Comparison of ENCODE assay signal across 37 cellular contexts in genomic region chr12:118013283-118013682, GRCh38. TPM values are rescaled to one million over a fixed set of nuclear protein-coding genes. Genes with fewer than 3 reads are reported as not detected.
"Had no signal": no experiment of that assay in that cellular context is flagged by ENCODE, and none has a peak within 500 bp of the region (broad histone marks: within the 10 kb centered on the region; RNA-seq: fewer than 3 reads in every experiment).

No MANE protein-coding gene starts in this region.

- H3K27ac ChIP-seq: ascending aorta, breast epithelium, epithelial cell of prostate, esophagus squamous epithelium, foreskin keratinocyte, gastrocnemius medialis, heart left ventricle, WERI-Rb-1 had no signal

- H3K9me3 ChIP-seq: ascending aorta, breast epithelium, esophagus squamous epithelium, gastrocnemius medialis, heart left ventricle had no signal

- H3K4me3 ChIP-seq: ascending aorta, breast epithelium, esophagus squamous epithelium, gastrocnemius medialis, heart left ventricle had no signal

- H3K36me3 Mint-ChIP-seq: activated CD8-positive, alpha-beta memory T cell treated with anti-CD3 and anti-CD28 coated beads, Interleukin-2, amount 10 ng/mL, durations not matched to agents 7 days and 5 days; brain; T-cell had no signal

- ATAC-seq: activated CD4-positive, CD25-positive, alpha-beta regulatory T cell treated with anti-CD3 and anti-CD28 coated beads, Interleukin-2, amount 50 U/mL, for 24 hours; activated CD8-positive, alpha-beta memory T cell treated with anti-CD3 and anti-CD28 coated beads, Interleukin-2, amount 10 ng/mL, durations not matched to agents 7 days and 5 days; activated CD8-positive, alpha-beta T cell treated with anti-CD3 and anti-CD28 coated beads, Interleukin-2, amount 10 ng/mL, durations not matched to agents 7 days and 5 days; activated naive CD4-positive, alpha-beta T cell treated with anti-CD3 and anti-CD28 coated beads, Interleukin-2, amount 50 U/mL, for 72 hours; effector memory CD8-positive, alpha-beta T cell; foreskin keratinocyte; gastrocnemius medialis; heart left ventricle; T-cell had no signal

- H3K9me3 Mint-ChIP-seq: activated naive CD8-positive, alpha-beta T cell treated with anti-CD3 and anti-CD28 coated beads, Interleukin-2, amount 10 ng/mL, durations not matched to agents 7 days and 5 days; central memory CD8-positive, alpha-beta T cell; effector memory CD8-positive, alpha-beta T cell; T-cell had no signal

- H3K4me1 ChIP-seq: breast epithelium had no signal

- FAIRE-seq: colon had no signal

- H3K27ac Mint-ChIP-seq: activated B cell treated with CpG ODN at 0.5 μM for 24 hours; activated CD8-positive, alpha-beta memory T cell treated with anti-CD3 and anti-CD28 coated beads, Interleukin-2, amount 10 ng/mL, durations not matched to agents 7 days and 5 days; activated CD8-positive, alpha-beta T cell treated with anti-CD3 and anti-CD28 coated beads, Interleukin-2, amount 10 ng/mL, durations not matched to agents 7 days and 5 days; activated naive CD4-positive, alpha-beta T cell treated with anti-CD3 and anti-CD28 coated beads, Interleukin-2, amount 10 ng/mL, durations not matched to agents 7 days and 5 days; activated naive CD4-positive, alpha-beta T cell treated with anti-CD3 and anti-CD28 coated beads, Interleukin-2, amount 50 U/mL, for 72 hours; activated naive CD8-positive, alpha-beta T cell treated with anti-CD3 and anti-CD28 coated beads, Interleukin-2, amount 10 ng/mL, durations not matched to agents 7 days and 5 days; brain; effector memory CD8-positive, alpha-beta T cell; T-cell; T-helper 1 cell treated with Interleukin-12 subunit alpha and Interleukin-12 subunit beta and Interleukin-4 antibody, amounts not matched to agents 30 μg/mL and 1 μg/mL, for 36 hours had no signal

- DNase-seq: activated B cell treated with CpG ODN at 0.5 μM for 24 hours; activated CD4-positive, alpha-beta T cell treated with anti-CD3 and anti-CD28 coated beads for 48 hours; activated CD4-positive, alpha-beta T cell treated with anti-CD3 and anti-CD28 coated beads, Interleukin-2, amount 50 U/mL, for 1 hour; activated CD4-positive, alpha-beta T cell treated with anti-CD3 and anti-CD28 coated beads, Interleukin-2, amount 50 U/mL, for 48 hours; activated CD8-positive, alpha-beta memory T cell treated with anti-CD3 and anti-CD28 coated beads, Interleukin-2, amount 10 ng/mL, durations not matched to agents 7 days and 5 days; activated CD8-positive, alpha-beta memory T cell treated with anti-CD3 and anti-CD28 coated beads, Interleukin-2, amount 50 U/mL, for 4 hours; activated CD8-positive, alpha-beta T cell treated with anti-CD3 and anti-CD28 coated beads, Interleukin-2, amount 10 ng/mL, durations not matched to agents 7 days and 5 days; activated gamma-delta T cell; activated naive CD4-positive, alpha-beta T cell; activated naive CD4-positive, alpha-beta T cell treated with anti-CD3 and anti-CD28 coated beads, Interleukin-2, amount 10 ng/mL, durations not matched to agents 7 days and 5 days; activated naive CD8-positive, alpha-beta T cell treated with anti-CD3 and anti-CD28 coated beads, Interleukin-2, amount 10 ng/mL, durations not matched to agents 7 days and 5 days; activated T-cell treated with anti-CD3 and anti-CD28 coated beads, Interleukin-2, amount 50 U/mL, for 1 hour; activated T-cell treated with anti-CD3 and anti-CD28 coated beads, Interleukin-2, amount 50 U/mL, for 48 hours; cortex of kidney; dermis blood vessel endothelial cell; effector CD4-positive, alpha-beta T cell; effector memory CD8-positive, alpha-beta T cell; esophagus squamous epithelium; foreskin keratinocyte; gastrocnemius medialis; glutamatergic neuron; heart left ventricle; T-cell; T-helper 9 cell; WERI-Rb-1 had no signal

- H3K4me3 Mint-ChIP-seq: activated B cell treated with CpG ODN at 0.5 μM for 24 hours; activated CD8-positive, alpha-beta memory T cell treated with anti-CD3 and anti-CD28 coated beads, Interleukin-2, amount 10 ng/mL, durations not matched to agents 7 days and 5 days; activated CD8-positive, alpha-beta T cell treated with anti-CD3 and anti-CD28 coated beads, Interleukin-2, amount 10 ng/mL, durations not matched to agents 7 days and 5 days; activated naive CD4-positive, alpha-beta T cell treated with anti-CD3 and anti-CD28 coated beads, Interleukin-2, amount 10 ng/mL, durations not matched to agents 7 days and 5 days; activated naive CD8-positive, alpha-beta T cell treated with anti-CD3 and anti-CD28 coated beads, Interleukin-2, amount 10 ng/mL, durations not matched to agents 7 days and 5 days; central memory CD8-positive, alpha-beta T cell; effector memory CD8-positive, alpha-beta T cell; T-cell; T-helper 1 cell treated with Interleukin-12 subunit alpha and Interleukin-12 subunit beta and Interleukin-4 antibody, amounts not matched to agents 30 μg/mL and 1 μg/mL, for 36 hours had no signal

- H3K36me3 ChIP-seq: ascending aorta, breast epithelium, esophagus squamous epithelium, gastrocnemius medialis, heart left ventricle had no signal

- H3K27me3 ChIP-seq: ascending aorta, breast epithelium, esophagus squamous epithelium, foreskin keratinocyte, gastrocnemius medialis, heart left ventricle had no signal

- H3K27me3 Mint-ChIP-seq: activated B cell treated with CpG ODN at 0.5 μM for 24 hours had no signal

RNA-seq across cellular contexts. Expression of gene KSR2, which starts 44.5 kb away (rescaled TPM):
- total RNA-seq: activated B cell treated with CpG ODN at 0.5 μM for 24 hours; activated CD8-positive, alpha-beta memory T cell treated with anti-CD3 and anti-CD28 coated beads, Interleukin-2, amount 10 ng/mL, durations not matched to agents 7 days and 5 days; activated CD8-positive, alpha-beta T cell treated with anti-CD3 and anti-CD28 coated beads, Interleukin-2, amount 10 ng/mL, durations not matched to agents 7 days and 5 days; activated naive CD8-positive, alpha-beta T cell treated with anti-CD3 and anti-CD28 coated beads, Interleukin-2, amount 10 ng/mL, durations not matched to agents 7 days and 5 days; cardiac septum; chondrocyte; fibroblast of lung had no signal
- polyA plus RNA-seq: fibroblast of lung had no signal
